21 cellular contexts compared by ENCODE assay signal in the genomic region with DNA sequence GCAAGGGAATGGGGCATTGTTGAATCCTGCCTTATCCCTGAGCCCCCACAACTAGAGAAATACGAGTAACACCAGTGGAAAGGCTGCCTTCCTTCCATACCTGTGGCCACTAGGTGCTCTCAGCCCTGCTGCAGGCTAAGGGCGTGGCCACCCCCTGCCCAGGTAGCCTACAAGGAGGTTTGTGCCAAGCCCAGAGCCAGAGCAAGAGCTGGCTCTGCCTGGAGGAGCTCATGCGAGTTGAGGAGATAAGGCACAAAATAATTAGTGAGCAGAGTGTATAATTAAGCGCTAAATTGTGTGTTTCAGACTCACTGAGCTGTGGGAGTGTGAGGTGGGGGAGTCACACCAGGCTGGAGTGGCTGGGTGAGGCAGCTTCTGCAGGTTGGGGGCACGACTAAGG.
"Had no signal": no experiment of that assay in that cellular context is flagged by ENCODE, and none has a peak within 500 bp of the region (broad histone marks: within the 10 kb centered on the region; RNA-seq: fewer than 3 reads in every experiment).

No MANE protein-coding gene starts in this region.

- H3K9me3 ChIP-seq: heart left ventricle, mucosa of descending colon, psoas muscle, right lobe of liver, tibial artery, upper lobe of left lung, uterus had no signal

- FAIRE-seq: endometrium, frontal cortex, islet of Langerhans had no signal

- H3K36me3 ChIP-seq: heart left ventricle, right lobe of liver, tibial artery, upper lobe of left lung, uterus had no signal

- H3K4me1 ChIP-seq: psoas muscle, uterus had no signal

- DNase-seq: cortex of kidney; dorsolateral prefrontal cortex; effector memory CD4-positive, alpha-beta T cell; heart left ventricle; hippocampal formation; kidney glomerular epithelial cell; mucosa of descending colon; natural killer cell; occipital lobe; psoas muscle; retina; right lobe of liver; stimulated activated CD4-positive, alpha-beta T cell treated with anti-CD3 and anti-CD28 coated beads, Interleukin-4, amount 100 ng/mL, for 1 hour; stimulated activated CD8-positive, alpha-beta memory T cell treated with anti-CD3 and anti-CD28 coated beads, Interleukin-4, amount 100 ng/mL, for 48 hours; stimulated activated naive CD8-positive, alpha-beta T cell treated with anti-CD3 and anti-CD28 coated beads, Interleukin-15, Interleukin-2, amounts not matched to agents 100 U/mL and 50 U/mL, for 24 hours; upper lobe of left lung; uterus had no signal

- H3K27me3 ChIP-seq: heart left ventricle, right lobe of liver, upper lobe of left lung, uterus had no signal

- H3K4me3 ChIP-seq: dorsolateral prefrontal cortex, heart left ventricle, mucosa of descending colon, psoas muscle, right lobe of liver, tibial artery, upper lobe of left lung, uterus had no signal

- H3K27ac ChIP-seq: dorsolateral prefrontal cortex, heart left ventricle, psoas muscle, right lobe of liver, tibial artery, uterus had no signal
